In the genomic region with DNA sequence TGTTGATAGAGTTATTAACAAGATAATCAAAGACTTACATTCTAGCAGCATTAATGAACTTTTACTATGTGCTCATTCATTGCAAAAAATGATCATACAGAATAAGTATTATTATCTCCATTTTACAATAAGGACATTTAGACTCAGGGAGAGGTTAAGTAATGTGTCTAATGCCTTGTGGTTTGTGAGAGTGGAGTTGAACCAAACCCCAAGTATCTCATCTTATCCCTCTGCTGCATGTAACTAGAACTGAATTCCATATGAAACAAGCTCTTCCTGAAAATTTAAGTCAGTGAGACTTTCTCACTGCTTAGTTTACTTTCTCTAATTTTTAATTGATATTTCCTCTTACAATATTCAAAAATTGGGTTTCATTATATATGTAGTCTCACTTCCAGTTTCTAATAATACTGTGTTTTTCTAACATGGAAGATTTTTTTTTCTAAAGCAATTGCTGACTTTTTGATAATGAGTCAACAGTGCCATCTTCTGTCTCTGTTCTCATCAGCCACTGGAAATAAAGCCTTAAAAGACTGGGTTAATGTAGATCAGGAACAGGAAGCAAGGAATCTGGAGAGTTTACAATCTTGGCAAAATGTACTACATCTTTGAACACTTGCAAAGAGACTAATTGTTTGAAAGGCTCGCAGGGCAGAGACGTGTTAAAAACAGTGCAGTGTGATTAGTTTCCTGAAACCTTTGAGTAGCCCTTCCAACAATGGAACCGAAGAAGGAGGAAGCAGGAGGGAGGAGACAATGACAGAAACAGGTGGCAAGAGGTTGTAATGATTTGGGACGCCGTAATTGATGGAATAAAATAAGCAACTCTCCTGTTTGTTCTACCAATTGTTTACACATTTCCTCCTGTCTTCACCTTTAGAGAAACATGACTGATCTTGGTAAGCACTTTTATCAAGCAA, we compare ENCODE assay signal across 8 cellular contexts.
DNase-seq lines count a peak whose midpoint lies in the region; ATAC-seq and TF ChIP-seq lines count a peak whose summit lies in the region.

No MANE protein-coding gene starts in this region.

- POLR2A ChIA-PET in HEK293 (lab: Yijun Ruan, JAX), result no interaction called here

- no peak overlapping the region for H3K4me3 Mint-ChIP-seq in activated T-helper 1 cell treated with anti-CD3 and anti-CD28 coated beads, Interleukin-12 subunit alpha, Interleukin-12 subunit beta, Interleukin-2, Interleukin-4 antibody, amounts not matched to agents 30 ng/mL and 10 ng/mL and 1 ng/mL, durations not matched to agents 14 hours and 24 hours and 36 hours

- intact Hi-C loops in mucosa of descending colon (cut with DNase I, micrococcal nuclease), result no loop called here
- intact Hi-C loops in activated T-helper 1 cell treated with anti-CD3 and anti-CD28 coated beads, Interleukin-12 subunit alpha, Interleukin-12 subunit beta, Interleukin-2, Interleukin-4 antibody, amounts not matched to agents 30 ng/mL and 10 ng/mL and 1 ng/mL, durations not matched to agents 14 hours and 24 hours and 36 hours (cut with micrococcal nuclease), result no loop called here

- ATAC-seq in GM18499 (IDR thresholded peaks at IDR 0.05; ENCODE audit: insufficient read depth, unreplicated experiment) (peak; percentile 91), mucosa of descending colon (peak; percentile 67)

- no peaks in the 10 kb centered on the region for H3K27me3 Mint-ChIP-seq in activated T-helper 1 cell treated with anti-CD3 and anti-CD28 coated beads, Interleukin-12 subunit alpha, Interleukin-12 subunit beta, Interleukin-2, Interleukin-4 antibody, amounts not matched to agents 30 ng/mL and 10 ng/mL and 1 ng/mL, durations not matched to agents 14 hours and 24 hours and 36 hours (ENCODE audit: insufficient read depth)

- no peaks in the 10 kb centered on the region for H3K4me1 ChIP-seq in HEK293 (ENCODE audit: control insufficient read depth, insufficient read depth, low read length)
- H3K4me1 ChIP-seq in mucosa of descending colon (ENCODE audit: low read depth), result no peaks in the 10 kb centered on the region

- H3K27ac Mint-ChIP-seq in activated T-helper 1 cell treated with anti-CD3 and anti-CD28 coated beads, Interleukin-12 subunit alpha, Interleukin-12 subunit beta, Interleukin-2, Interleukin-4 antibody, amounts not matched to agents 30 ng/mL and 10 ng/mL and 1 ng/mL, durations not matched to agents 14 hours and 24 hours and 36 hours, result no peak overlapping the region

- H3K36me3 Mint-ChIP-seq in activated T-helper 1 cell treated with anti-CD3 and anti-CD28 coated beads, Interleukin-12 subunit alpha, Interleukin-12 subunit beta, Interleukin-2, Interleukin-4 antibody, amounts not matched to agents 30 ng/mL and 10 ng/mL and 1 ng/mL, durations not matched to agents 14 hours and 24 hours and 36 hours (ENCODE audit: low read depth), result no peaks in the 10 kb centered on the region

- 0 out of 2 replicates have a peak overlapping the region, but pooled peaks have one; percentile 2 for H3K4me3 ChIP-seq in HEK293 (ENCODE audit: low read depth, low read length)
- H3K4me3 ChIP-seq in mucosa of descending colon, result no peak overlapping the region

- H3K4me1 Mint-ChIP-seq in activated T-helper 1 cell treated with anti-CD3 and anti-CD28 coated beads, Interleukin-12 subunit alpha, Interleukin-12 subunit beta, Interleukin-2, Interleukin-4 antibody, amounts not matched to agents 30 ng/mL and 10 ng/mL and 1 ng/mL, durations not matched to agents 14 hours and 24 hours and 36 hours (ENCODE audit: low read depth), result no peaks in the 10 kb centered on the region

- peak; percentile 64 to 78 for DNase-seq in Kasumi-1 (lab: John Stamatoyannopoulos, UW)
- peak; percentile 79 for DNase-seq in SIG-M5 treated with dmso at 0.1 percent for 504 hours (lab: John Stamatoyannopoulos, UW; ENCODE audit: unreplicated experiment)
- peak in 1 of 3 donors; percentile 4 for DNase-seq in mucosa of descending colon
- no peak for DNase-seq in activated T-helper 1 cell treated with anti-CD3 and anti-CD28 coated beads, Interleukin-12 subunit alpha, Interleukin-12 subunit beta, Interleukin-2, Interleukin-4 antibody, amounts not matched to agents 30 ng/mL and 10 ng/mL and 1 ng/mL, durations not matched to agents 14 hours and 24 hours and 36 hours (ENCODE audit: low spot score)
- DNase-seq in UCSD-AML1 (lab: John Stamatoyannopoulos, UW; ENCODE audit: unreplicated experiment), result no peak
- no peak for DNase-seq in DMS79 (lab: John Stamatoyannopoulos, UW)

- TF ChIP-seq CTCF in HEK293 (tag by site-specific recombination; IDR thresholded peaks at IDR 0.05), result no peak
- no peak for TF ChIP-seq CTCF in mucosa of descending colon (IDR thresholded peaks at IDR 0.05)

- no peaks in the 10 kb centered on the region for H3K9me3 Mint-ChIP-seq in activated T-helper 1 cell treated with anti-CD3 and anti-CD28 coated beads, Interleukin-12 subunit alpha, Interleukin-12 subunit beta, Interleukin-2, Interleukin-4 antibody, amounts not matched to agents 30 ng/mL and 10 ng/mL and 1 ng/mL, durations not matched to agents 14 hours and 24 hours and 36 hours

- CTCF ChIA-PET in HEK293 (lab: Yijun Ruan, JAX), result interaction anchor here (0.7 to 0.9 kb wide), 3 partner anchors 31 to 270 kb away, joined by 3 to 5 read pairs (median 3); no protein-coding TSS in a partner anchor

- no peak overlapping the region for H3K27ac ChIP-seq in HEK293 (ENCODE audit: extremely low read depth, low read depth, low read length)

- H3K36me3 ChIP-seq in HEK293 (ENCODE audit: control insufficient read depth in 2 of 2, insufficient read depth in 1 of 2, low read length in 2 of 2) (no peaks in the 10 kb centered on the region), mucosa of descending colon (ENCODE audit: low read depth) (no peaks in the 10 kb centered on the region)

- H3K9me3 ChIP-seq in HEK293 (ENCODE audit: control insufficient read depth, insufficient read depth, low read depth, low read length), result no peaks in the 10 kb centered on the region
- no peaks in the 10 kb centered on the region for H3K9me3 ChIP-seq in mucosa of descending colon

TF ChIP-seq in HEK293, 187 proteins besides CTCF, POLR2A, EP300 and RAD21:
- peak; percentile 20 for TF ChIP-seq ZNF654 (tag by site-specific recombination; IDR thresholded peaks at IDR 0.05; ENCODE audit: low read depth)
- TF ChIP-seq ZBTB17 (tag by site-specific recombination; IDR thresholded peaks at IDR 0.05), result no peak

Comparison
In these comparisons a context has a peak if more than half of its experiments do, and no peak if none do; other contexts are left out.
1. DNase-seq: peak in Kasumi-1 (2 of 2) and SIG-M5 treated with dmso at 0.1 percent for 504 hours (single experiment); none in activated T-helper 1 cell treated with anti-CD3 and anti-CD28 coated beads, Interleukin-12 subunit alpha, Interleukin-12 subunit beta, Interleukin-2, Interleukin-4 antibody, amounts not matched to agents 30 ng/mL and 10 ng/mL and 1 ng/mL, durations not matched to agents 14 hours and 24 hours and 36 hours (single experiment), UCSD-AML1 (single experiment) and DMS79 (single experiment).